ENCODE assay signal across 31 cellular contexts in genomic region chr15:89490550-89491315, GRCh38. TPM values are rescaled to one million over a fixed set of nuclear protein-coding genes. Genes with fewer than 3 reads are reported as not detected.
DNase-seq lines count a peak whose midpoint lies in the region; ATAC-seq and TF ChIP-seq lines count a peak whose summit lies in the region.
"Had no signal": no experiment of that assay in that cellular context is flagged by ENCODE, and none has a peak within 500 bp of the region (broad histone marks: within the 10 kb centered on the region; RNA-seq: fewer than 3 reads in every experiment).

No MANE protein-coding gene starts in this region.

- CTCF ChIA-PET in activated CD8-positive, alpha-beta memory T cell treated with anti-CD3 and anti-CD28 coated beads, Interleukin-2, amount 10 ng/mL, durations not matched to agents 7 days and 5 days (lab: Charles Lee): no interaction called here

- no peak overlapping the region for H3K4me3 Mint-ChIP-seq in effector memory CD8-positive, alpha-beta T cell
- no peak overlapping the region for H3K4me3 Mint-ChIP-seq in activated CD8-positive, alpha-beta memory T cell treated with anti-CD3 and anti-CD28 coated beads, Interleukin-2, amount 10 ng/mL, durations not matched to agents 7 days and 5 days
- H3K4me3 Mint-ChIP-seq: activated T-cell treated with anti-CD3 and anti-CD28 coated beads, Interleukin-2, amount 50 U/mL, for 4 hours; CD8-positive, alpha-beta memory T cell; naive thymus-derived CD8-positive, alpha-beta T cell; stimulated activated naive CD8-positive, alpha-beta T cell treated with anti-CD3 and anti-CD28 coated beads, Interleukin-15, Interleukin-2, amounts not matched to agents 100 ng/mL and 50 ng/mL, for 24 hours had no signal

- H3K79me2 ChIP-seq in neural cell (replicated peaks; ENCODE audit: insufficient read depth, low read length): no peaks in the 10 kb centered on the region

- peaks cover 9 to 14% of the 10 kb centered on the region in 2 donors for H3K4me1 Mint-ChIP-seq in effector memory CD8-positive, alpha-beta T cell (ENCODE audit: low read depth in 2 of 2)
- peaks cover 6% of the 10 kb centered on the region for H3K4me1 Mint-ChIP-seq in activated CD8-positive, alpha-beta memory T cell treated with anti-CD3 and anti-CD28 coated beads, Interleukin-2, amount 10 ng/mL, durations not matched to agents 7 days and 5 days

- H3K9me3 ChIP-seq in right cardiac atrium (ENCODE audit: control insufficient read depth, low read length) (no peaks in the 10 kb centered on the region), neural cell (ENCODE audit: low read length) (no peaks in the 10 kb centered on the region)
- H3K9me3 ChIP-seq: spleen, vagina had no signal

- no peak overlapping the region for H2AFZ ChIP-seq in neural cell (ENCODE audit: low read depth, low read length)

- H4K20me1 ChIP-seq in neural cell (ENCODE audit: insufficient read depth): no peaks in the 10 kb centered on the region

- no peaks in the 10 kb centered on the region for H3K36me3 Mint-ChIP-seq in effector memory CD8-positive, alpha-beta T cell (ENCODE audit: insufficient read depth)
- H3K36me3 Mint-ChIP-seq in activated CD8-positive, alpha-beta memory T cell treated with anti-CD3 and anti-CD28 coated beads, Interleukin-2, amount 10 ng/mL, durations not matched to agents 7 days and 5 days: no peaks in the 10 kb centered on the region
- H3K36me3 Mint-ChIP-seq: naive thymus-derived CD8-positive, alpha-beta T cell had no signal

- H3K27me3 ChIP-seq in right cardiac atrium (ENCODE audit: control insufficient read depth, insufficient read depth) (no peaks in the 10 kb centered on the region), dorsolateral prefrontal cortex (peaks cover 0 to 12% (median 0%) of the 10 kb centered on the region in 45 donors), neural cell (ENCODE audit: insufficient read depth, low read depth, low read length) (peaks cover 11% of the 10 kb centered on the region)
- H3K27me3 ChIP-seq: vagina had no signal

- TF ChIP-seq EP300 in neural cell (conservative IDR thresholded peaks at IDR 0.05; ENCODE audit: poor library complexity, severe bottlenecking): no peak

- no peaks in the 10 kb centered on the region for H3F3A ChIP-seq in neural cell (ENCODE audit: insufficient read depth, low read length, poor library complexity, severe bottlenecking)

- H3K36me3 ChIP-seq in neural cell (ENCODE audit: insufficient read depth, low read length): no peaks in the 10 kb centered on the region
- H3K36me3 ChIP-seq: brain microvascular endothelial cell, spleen, vagina had no signal

- peak overlapping the region; percentile 23 for H3K9ac ChIP-seq in neural cell (ENCODE audit: low read length)

- TF ChIP-seq RAD21 in neural cell (conservative IDR thresholded peaks at IDR 0.05): no peak

- H3K27ac Mint-ChIP-seq in effector memory CD8-positive, alpha-beta T cell: no peak overlapping the region
- H3K27ac Mint-ChIP-seq in activated CD8-positive, alpha-beta memory T cell treated with anti-CD3 and anti-CD28 coated beads, Interleukin-2, amount 10 ng/mL, durations not matched to agents 7 days and 5 days: no peak overlapping the region
- H3K27ac Mint-ChIP-seq: stimulated activated naive CD8-positive, alpha-beta T cell treated with anti-CD3 and anti-CD28 coated beads, Interleukin-15, Interleukin-2, amounts not matched to agents 100 ng/mL and 50 ng/mL, for 24 hours had no signal

- DNase-seq in right cardiac atrium: peak in 1 of 3 donors; percentile 67
- no peak for DNase-seq in Right ventricle myocardium superior
- peak in 6 of 10 donors; percentile 35 to 77 (median 63) for DNase-seq in dorsolateral prefrontal cortex
- no peak for DNase-seq in NOMO-1 (lab: John Stamatoyannopoulos, UW; ENCODE audit: unreplicated experiment in 2 of 2)
- no peak for DNase-seq in effector memory CD8-positive, alpha-beta T cell
- DNase-seq in activated CD8-positive, alpha-beta memory T cell treated with anti-CD3 and anti-CD28 coated beads, Interleukin-2, amount 10 ng/mL, durations not matched to agents 7 days and 5 days: no peak
- DNase-seq: activated CD4-positive, alpha-beta T cell treated with anti-CD3 and anti-CD28 coated beads, Interleukin-2, amount 50 U/mL, for 1 hour; activated CD4-positive, CD25-positive, alpha-beta regulatory T cell; activated T-cell treated with anti-CD3 and anti-CD28 coated beads, Interleukin-2, amount 50 U/mL, for 4 hours; brain microvascular endothelial cell; CD8-positive, alpha-beta memory T cell; DMS 273 treated with DMSO at 0.1 percent for 48 hours; effector CD4-positive, alpha-beta T cell; midbrain; naive thymus-derived CD8-positive, alpha-beta T cell; NCI-H146; NCI-H510A; RPMI8226; spleen; stimulated activated CD8-positive, alpha-beta memory T cell treated with anti-CD3 and anti-CD28 coated beads, Interleukin-4, amount 100 ng/mL, for 48 hours had no signal

- 40% methylated on average over 13 of the region's 13 CpGs for WGBS in right cardiac atrium

- no peaks in the 10 kb centered on the region for H3K4me1 ChIP-seq in right cardiac atrium (ENCODE audit: control insufficient read depth, insufficient read depth, low read length)
- H3K4me1 ChIP-seq: vagina had no signal

- no peak overlapping the region for H3K4me2 ChIP-seq in neural cell (ENCODE audit: low read length)

- TF ChIP-seq CTCF in dorsolateral prefrontal cortex (IDR thresholded peaks at IDR 0.05 in 54 of 56, conservative IDR thresholded peaks at IDR 0.05 in 2 of 56; ENCODE audit: low read depth in 1 of 56, partially characterized antibody in 56 of 56): no peak
- TF ChIP-seq CTCF in neural cell (IDR thresholded peaks at IDR 0.05; ENCODE audit: poor library complexity, severe bottlenecking): no peak

- H3K4me3 ChIP-seq in right cardiac atrium (ENCODE audit: low read length) (no peak overlapping the region), dorsolateral prefrontal cortex (peak overlapping the region in 1 of 59 donors; percentile 15), neural cell (ENCODE audit: low read length) (no peak overlapping the region)
- H3K4me3 ChIP-seq: spleen, vagina had no signal

- no peaks in the 10 kb centered on the region for H3K9me2 ChIP-seq in neural cell (ENCODE audit: insufficient read depth, low read length)

- peaks cover 64 to 95% of the 10 kb centered on the region in 2 donors for H3K27me3 Mint-ChIP-seq in effector memory CD8-positive, alpha-beta T cell
- H3K27me3 Mint-ChIP-seq in activated CD8-positive, alpha-beta memory T cell treated with anti-CD3 and anti-CD28 coated beads, Interleukin-2, amount 10 ng/mL, durations not matched to agents 7 days and 5 days: peaks cover 62% of the 10 kb centered on the region

- no peaks in the 10 kb centered on the region for H3K9me3 Mint-ChIP-seq in effector memory CD8-positive, alpha-beta T cell
- no peaks in the 10 kb centered on the region for H3K9me3 Mint-ChIP-seq in activated CD8-positive, alpha-beta memory T cell treated with anti-CD3 and anti-CD28 coated beads, Interleukin-2, amount 10 ng/mL, durations not matched to agents 7 days and 5 days (ENCODE audit: low read depth)
- H3K9me3 Mint-ChIP-seq: activated T-cell treated with anti-CD3 and anti-CD28 coated beads, Interleukin-2, amount 50 U/mL, for 4 hours; CD8-positive, alpha-beta memory T cell; stimulated activated naive CD8-positive, alpha-beta T cell treated with anti-CD3 and anti-CD28 coated beads, Interleukin-15, Interleukin-2, amounts not matched to agents 100 ng/mL and 50 ng/mL, for 24 hours had no signal

- ATAC-seq in right cardiac atrium (peak; percentile 29 to 34), Right ventricle myocardium superior (ENCODE audit: poor library complexity) (no peak)
- no peak for ATAC-seq in effector memory CD8-positive, alpha-beta T cell (replicated peaks)
- ATAC-seq in activated CD8-positive, alpha-beta memory T cell treated with anti-CD3 and anti-CD28 coated beads, Interleukin-2, amount 10 ng/mL, durations not matched to agents 7 days and 5 days: no peak
- ATAC-seq: activated T-cell treated with anti-CD3 and anti-CD28 coated beads, Interleukin-2, amount 50 U/mL, for 4 hours; naive thymus-derived CD8-positive, alpha-beta T cell had no signal

- intact Hi-C loops in right cardiac atrium (cut with DNase I) (no loop called here), Right ventricle myocardium superior (cut with DNase I) (no loop called here), dorsolateral prefrontal cortex (cut with DNase I) (no loop called here)

- H3K27ac ChIP-seq in right cardiac atrium (ENCODE audit: low read length) (no peak overlapping the region), dorsolateral prefrontal cortex (peak overlapping the region in 54 of 59 donors; percentile 14 to 95 (median 81)), neural cell (ENCODE audit: low read length) (no peak overlapping the region)
- H3K27ac ChIP-seq: brain microvascular endothelial cell, epithelial cell of prostate, spleen, vagina had no signal

TF ChIP-seq in neural cell, 6 proteins besides CTCF, POLR2A, EP300 and RAD21 (continues in another document):
- TF ChIP-seq SMC3 (conservative IDR thresholded peaks at IDR 0.05; ENCODE audit: poor library complexity) (no peak), TAF1 (IDR thresholded peaks at IDR 0.05; ENCODE audit: low read depth) (no peak), POLR2AphosphoS5 (IDR thresholded peaks at IDR 0.05) (peak; percentile 9)

RNA-seq across cellular contexts. Expression of gene RHCG, which starts 5.7 kb away (rescaled TPM):
- total RNA-seq in right cardiac atrium (under 1 TPM in 2 of 4 donors, not detected in 2; 0.24 to 0.76 TPM), Right ventricle myocardium superior (not detected), dorsolateral prefrontal cortex (10 to 100 TPM in 28 of 120 experiments, 1 to 10 TPM in 92; 3.5 to 13.9 (median 8.1) TPM)
- polyA plus RNA-seq in right cardiac atrium (0.93 TPM), neural cell (0.32 TPM in 1 of 2 replicates, not detected in the other)
- not detected in 2 replicates for polyA minus RNA-seq in neural cell
- not detected for total RNA-seq in activated CD8-positive, alpha-beta memory T cell treated with anti-CD3 and anti-CD28 coated beads, Interleukin-2, amount 10 ng/mL, durations not matched to agents 7 days and 5 days
- total RNA-seq: activated T-cell treated with anti-CD3 and anti-CD28 coated beads, Interleukin-2, amount 50 U/mL, for 4 hours; CD8-positive, alpha-beta memory T cell; glomerular endothelial cell; H4; HT-29; naive thymus-derived CD8-positive, alpha-beta T cell; OCI-LY7; osteoblast; spleen; T-helper 1 cell treated with Interleukin-12 subunit alpha and Interleukin-12 subunit beta and Interleukin-4 antibody, amounts not matched to agents 30 ng/mL and 1 ng/mL, for 36 hours had no signal
- polyA plus RNA-seq: BJ; CD8-positive, alpha-beta memory T cell; naive thymus-derived CD8-positive, alpha-beta T cell had no signal

Comparison
In these comparisons a context has a peak if more than half of its experiments do, and no peak if none do; other contexts are left out.
1. ATAC-seq: peak in right cardiac atrium (2 of 2); none in Right ventricle myocardium superior (single experiment), effector memory CD8-positive, alpha-beta T cell (single experiment) and activated CD8-positive, alpha-beta memory T cell treated with anti-CD3 and anti-CD28 coated beads, Interleukin-2, amount 10 ng/mL, durations not matched to agents 7 days and 5 days (single experiment).
2. DNase-seq: peak in dorsolateral prefrontal cortex (6 of 10); none in Right ventricle myocardium superior (single experiment), NOMO-1 (0 of 2), effector memory CD8-positive, alpha-beta T cell (0 of 3) and activated CD8-positive, alpha-beta memory T cell treated with anti-CD3 and anti-CD28 coated beads, Interleukin-2, amount 10 ng/mL, durations not matched to agents 7 days and 5 days (single experiment).
3. H3K27ac ChIP-seq: peak in dorsolateral prefrontal cortex (54 of 59); none in right cardiac atrium (single experiment) and neural cell (single experiment).